In genomic region chr3:140319801-140320200, GRCh38 we compare ENCODE assay signal across 18 cellular contexts.
"Had no signal": no experiment of that assay in that cellular context is flagged by ENCODE, and none has a peak within 500 bp of the region (broad histone marks: within the 10 kb centered on the region; RNA-seq: fewer than 3 reads in every experiment).

No MANE protein-coding gene starts in this region.

- ATAC-seq: body of pancreas; heart right ventricle; left lung; natural killer cell treated with Interleukin-12 subunit alpha and Interleukin-12 subunit beta and Interleukin-15 and Interleukin-18, amount 100 ng/mL, for 72 hours; right cardiac atrium; stimulated activated effector memory CD8-positive, alpha-beta T cell treated with anti-CD3 and anti-CD28 coated beads, Interleukin-12 subunit alpha, Interleukin-12 subunit beta, amount 100 ng/mL, for 72 hours had no signal

- FAIRE-seq: endothelial cell of umbilical vein, frontal cortex, TTC549 had no signal

- H3K36me3 ChIP-seq: heart right ventricle, left lung had no signal

- H3K9me3 ChIP-seq: body of pancreas, heart right ventricle, left lung had no signal

- H3K27ac ChIP-seq: body of pancreas, coronary artery, heart right ventricle, left lung had no signal

- H3K4me3 ChIP-seq: body of pancreas, coronary artery, heart right ventricle, left lung had no signal

- DNase-seq: activated CD4-positive, alpha-beta T cell treated with anti-CD3 and anti-CD28 coated beads, Interleukin-2, amount 10 ng/mL, durations not matched to agents 7 days and 5 days; activated CD4-positive, CD25-positive, alpha-beta regulatory T cell; activated CD8-positive, alpha-beta memory T cell treated with anti-CD3 and anti-CD28 coated beads for 24 hours; amniotic stem cell; body of pancreas; central memory CD4-positive, alpha-beta T cell; effector CD4-positive, alpha-beta T cell; heart right ventricle; islet precursor cell; left lung; nucleus accumbens; right cardiac atrium had no signal

- H3K27me3 ChIP-seq: body of pancreas, left lung had no signal

- H3K4me1 ChIP-seq: body of pancreas, heart right ventricle, left lung had no signal
